8 cellular contexts compared by ENCODE assay signal in the genomic region with DNA sequence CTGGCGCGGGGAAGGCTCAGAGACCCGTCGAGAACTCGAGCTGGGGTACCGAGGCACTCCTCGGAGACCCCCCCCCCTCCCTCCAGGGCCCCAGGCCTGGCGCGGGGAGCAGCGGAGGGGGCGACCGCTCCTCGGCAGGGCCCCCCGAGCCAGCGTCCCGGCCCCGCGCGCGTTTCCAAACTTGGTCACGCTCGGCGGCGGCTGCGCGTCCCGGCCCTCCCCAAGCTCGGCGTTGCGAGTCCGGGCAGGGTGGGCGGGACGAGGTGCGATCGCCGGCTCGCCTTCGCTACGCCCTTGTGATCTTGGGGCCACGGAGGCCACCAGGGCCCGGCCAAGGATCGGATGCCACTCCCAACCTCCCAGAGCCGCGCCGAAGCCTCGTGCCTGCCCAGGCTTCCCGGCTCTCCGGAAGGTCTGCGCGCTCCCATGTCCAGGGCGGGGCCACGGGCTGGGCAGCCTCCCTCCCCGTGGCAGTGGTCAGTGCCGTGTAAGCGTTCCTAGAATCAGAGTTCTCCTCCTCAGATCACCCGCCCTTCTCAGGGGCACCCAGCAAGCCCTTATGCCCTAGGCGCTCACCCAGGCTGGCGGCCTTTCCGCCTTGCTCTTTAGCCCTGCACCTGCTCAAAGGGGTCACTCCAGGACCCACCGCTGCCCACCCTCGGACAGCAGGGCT. TPM values are rescaled to one million over a fixed set of nuclear protein-coding genes. Genes with fewer than 3 reads are reported as not detected.
DNase-seq lines count a peak whose midpoint lies in the region; ATAC-seq, FAIRE-seq and TF ChIP-seq lines count a peak whose summit lies in the region.

No MANE protein-coding gene starts in this region.

- peaks cover 13% of the 10 kb centered on the region for H3K27me3 Mint-ChIP-seq in T-helper 17 cell

- H3K4me3 ChIP-seq in pancreas = peak overlapping the region; percentile 25 to 59 (median 39)

- no peak for FAIRE-seq in pancreas (lab: Jason Lieb, UNC)

- H3K4me3 Mint-ChIP-seq in T-helper 17 cell = peak overlapping the region; percentile 94

- no peaks in the 10 kb centered on the region for H3K9me3 ChIP-seq in T-helper 17 cell (ENCODE audit: control insufficient read depth, low read length, poor library complexity, severe bottlenecking)
- no peaks in the 10 kb centered on the region for H3K9me3 ChIP-seq in pancreas

- WGBS in pancreas, 2 donors = 7% methylated on average over 57 to 61 of the region's 61 CpGs

- ATAC-seq in T-helper 17 cell (no peak), pancreas (peak; percentile 60 to 74 (median 70)), HG03135 (IDR thresholded peaks at IDR 0.05; ENCODE audit: unreplicated experiment) (no peak), HG03097 (IDR thresholded peaks at IDR 0.05; ENCODE audit: low FRiP score, unreplicated experiment) (no peak), HG02870 (IDR thresholded peaks at IDR 0.05; ENCODE audit: unreplicated experiment) (no peak)
- ATAC-seq in activated CD4-positive, CD25-positive, alpha-beta regulatory T cell treated with anti-CD3 and anti-CD28 coated beads, Interleukin-2, amount 50 U/mL, for 24 hours = no peak

- no peaks in the 10 kb centered on the region for H3K27me3 ChIP-seq in pancreas

- no peak overlapping the region for H3K27ac Mint-ChIP-seq in T-helper 17 cell

- DNase-seq in EL = peak; percentile 61
- DNase-seq in T-helper 17 cell = no peak
- DNase-seq in head of caudate nucleus = peak in 33 of 42 donors; percentile 29 to 74 (median 54)
- peak in 5 of 6 donors; percentile 53 to 83 (median 65) for DNase-seq in pancreas

- H3K27ac ChIP-seq in pancreas = peak overlapping the region; percentile 63 to 86 (median 71)

- intact Hi-C loops in head of caudate nucleus (cut with DNase I) (loop anchor here (5.0 kb wide), 1 partner anchor 135 kb away; no protein-coding TSS in a partner anchor), pancreas (cut with DNase I) (loop anchor here in 1 of 3 donors (10.0 kb wide), 2 partner anchors 223 to 253 kb away; a partner anchor contains a TSS)

- H3K36me3 Mint-ChIP-seq in T-helper 17 cell (ENCODE audit: low read depth) = no peaks in the 10 kb centered on the region

- H3K4me1 ChIP-seq in pancreas = peaks cover 6 to 15% (median 11%) of the 10 kb centered on the region in 3 donors

- H3K36me3 ChIP-seq in pancreas = no peaks in the 10 kb centered on the region

- TF ChIP-seq CTCF in pancreas (IDR thresholded peaks at IDR 0.05) = no peak

- peaks cover 19% of the 10 kb centered on the region for H3K4me1 Mint-ChIP-seq in T-helper 17 cell

RNA-seq across cellular contexts. Expression of a gene that starts 12.0 kb away (rescaled TPM):
- 10 to 100 TPM; 16.6 to 17.0 TPM for total RNA-seq in T-helper 17 cell
- total RNA-seq in pancreas = 10 to 100 TPM; 12.7 to 25.4 (median 15.5) TPM
- 10 to 100 TPM in 1 of 2 donors, 1 to 10 TPM in 1; 5.8 to 15.8 TPM for polyA plus RNA-seq in pancreas

Comparison
In these comparisons a context has a peak if more than half of its experiments do, and no peak if none do; other contexts are left out.
1. DNase-seq: peak in EL (single experiment), head of caudate nucleus (33 of 42) and pancreas (5 of 6); none in T-helper 17 cell (0 of 3).
2. ATAC-seq: peak in pancreas (4 of 4); none in T-helper 17 cell (single experiment), activated CD4-positive, CD25-positive, alpha-beta regulatory T cell treated with anti-CD3 and anti-CD28 coated beads, Interleukin-2, amount 50 U/mL, for 24 hours (0 of 2), HG03135 (single experiment), HG03097 (single experiment) and HG02870 (single experiment).